27 cellular contexts compared by ENCODE assay signal in genomic region chr3:170092907-170093306, GRCh38. TPM values are rescaled to one million over a fixed set of nuclear protein-coding genes. Genes with fewer than 3 reads are reported as not detected.
DNase-seq lines count a peak whose midpoint lies in the region; ATAC-seq and TF ChIP-seq lines count a peak whose summit lies in the region.
"Had no signal": no experiment of that assay in that cellular context is flagged by ENCODE, and none has a peak within 500 bp of the region (broad histone marks: within the 10 kb centered on the region; RNA-seq: fewer than 3 reads in every experiment).

No MANE protein-coding gene starts in this region.

- H3K27ac Mint-ChIP-seq in activated T-cell treated with anti-CD3 and anti-CD28 coated beads, Interleukin-2, amount 50 U/mL, for 72 hours = peak overlapping the region; percentile 50
- peak overlapping the region; percentile 21 for H3K27ac Mint-ChIP-seq in activated B cell treated with CpG ODN at 0.5 μM for 24 hours
- H3K27ac Mint-ChIP-seq: activated CD4-positive, alpha-beta memory T cell treated with anti-CD3 and anti-CD28 coated beads, Interleukin-2, amount 10 ng/mL, durations not matched to agents 7 days and 5 days; CD8-positive, alpha-beta T cell had no signal

- peaks cover 7% of the 10 kb centered on the region for H3K4me1 Mint-ChIP-seq in activated T-cell treated with anti-CD3 and anti-CD28 coated beads, Interleukin-2, amount 50 U/mL, for 72 hours (ENCODE audit: low read depth)
- no peaks in the 10 kb centered on the region for H3K4me1 Mint-ChIP-seq in activated B cell treated with CpG ODN at 0.5 μM for 24 hours
- H3K4me1 Mint-ChIP-seq: activated CD4-positive, alpha-beta memory T cell treated with anti-CD3 and anti-CD28 coated beads, Interleukin-2, amount 10 ng/mL, durations not matched to agents 7 days and 5 days had no signal

- CTCF ChIA-PET in activated B cell treated with CpG ODN at 0.5 μM for 24 hours (lab: Charles Lee) = no interaction called here

- peaks cover 12 to 14% of the 10 kb centered on the region in 2 experiments for H3K4me1 ChIP-seq in neutrophil (ENCODE audit: control insufficient read depth in 1 of 2, insufficient read depth in 1 of 2, low read depth in 1 of 2, low read length in 1 of 2)
- H3K4me1 ChIP-seq: adrenal gland, left ventricle myocardium inferior, testis had no signal

- peaks cover 5 to 34% of the 10 kb centered on the region in 2 donors for H3K36me3 Mint-ChIP-seq in activated T-cell treated with anti-CD3 and anti-CD28 coated beads, Interleukin-2, amount 50 U/mL, for 72 hours (ENCODE audit: insufficient read depth in 2 of 2)
- H3K36me3 Mint-ChIP-seq in activated B cell treated with CpG ODN at 0.5 μM for 24 hours (ENCODE audit: low read depth) = peaks cover 74% of the 10 kb centered on the region

- H3K4me3 ChIP-seq in neutrophil (ENCODE audit: low read depth in 1 of 2, low read length in 1 of 2) = no peak overlapping the region
- H3K4me3 ChIP-seq: adrenal gland, left ventricle myocardium inferior, testis had no signal

- H3K27me3 ChIP-seq in neutrophil = no peaks in the 10 kb centered on the region
- H3K27me3 ChIP-seq: adrenal gland, testis had no signal

- H3K9me3 Mint-ChIP-seq in activated T-cell treated with anti-CD3 and anti-CD28 coated beads, Interleukin-2, amount 50 U/mL, for 72 hours = no peaks in the 10 kb centered on the region
- no peaks in the 10 kb centered on the region for H3K9me3 Mint-ChIP-seq in activated B cell treated with CpG ODN at 0.5 μM for 24 hours
- H3K9me3 Mint-ChIP-seq: activated CD4-positive, alpha-beta memory T cell treated with anti-CD3 and anti-CD28 coated beads, Interleukin-2, amount 10 ng/mL, durations not matched to agents 7 days and 5 days; CD8-positive, alpha-beta T cell had no signal

- no peaks in the 10 kb centered on the region for H3K27me3 Mint-ChIP-seq in activated T-cell treated with anti-CD3 and anti-CD28 coated beads, Interleukin-2, amount 50 U/mL, for 72 hours (ENCODE audit: low read depth)
- no peaks in the 10 kb centered on the region for H3K27me3 Mint-ChIP-seq in activated B cell treated with CpG ODN at 0.5 μM for 24 hours
- H3K27me3 Mint-ChIP-seq: activated CD4-positive, alpha-beta memory T cell treated with anti-CD3 and anti-CD28 coated beads, Interleukin-2, amount 10 ng/mL, durations not matched to agents 7 days and 5 days had no signal

- no peak overlapping the region for H3K4me3 Mint-ChIP-seq in activated T-cell treated with anti-CD3 and anti-CD28 coated beads, Interleukin-2, amount 50 U/mL, for 72 hours
- H3K4me3 Mint-ChIP-seq in activated B cell treated with CpG ODN at 0.5 μM for 24 hours = no peak overlapping the region
- H3K4me3 Mint-ChIP-seq: activated CD4-positive, alpha-beta memory T cell treated with anti-CD3 and anti-CD28 coated beads, Interleukin-2, amount 10 ng/mL, durations not matched to agents 7 days and 5 days; CD8-positive, alpha-beta T cell had no signal

- no peak for DNase-seq in activated T-cell treated with anti-CD3 and anti-CD28 coated beads, Interleukin-2, amount 50 U/mL, for 72 hours
- no peak for DNase-seq in activated T-cell treated with anti-CD3 and anti-CD28 coated beads, Interleukin-2, amount 50 U/mL, for 1 hour
- DNase-seq in Kasumi-1 (lab: John Stamatoyannopoulos, UW) (peak; percentile 11 to 21), activated B cell treated with CpG ODN at 0.5 μM for 24 hours (no peak), Right ventricle myocardium inferior (ENCODE audit: missing footprints) (no peak)
- DNase-seq: activated CD4-positive, alpha-beta memory T cell treated with anti-CD3 and anti-CD28 coated beads, Interleukin-2, amount 10 ng/mL, durations not matched to agents 7 days and 5 days; activated CD4-positive, CD25-positive, alpha-beta regulatory T cell treated with anti-CD3 and anti-CD28 coated beads, Interleukin-2, amount 50 U/mL, for 72 hours; activated CD8-positive, alpha-beta memory T cell treated with anti-CD3 and anti-CD28 coated beads, Interleukin-2, amount 50 U/mL, for 48 hours; adrenal gland; CD8-positive, alpha-beta T cell; central memory CD4-positive, alpha-beta T cell; KG1; left ventricle myocardium inferior; mesenchymal stem cell; MM.1S; NCI-H1694 treated with DMSO at 0.1 percent for 48 hours; NCI-H446 treated with DMSO at 0.1 percent for 48 hours; posterior cingulate gyrus; right cardiac atrium; RPMI8226; stimulated activated CD4-positive, alpha-beta T cell treated with anti-CD3 and anti-CD28 coated beads, Interleukin-1b, Interleukin-23, amount 100 ng/mL, for 48 hours; stimulated activated naive CD8-positive, alpha-beta T cell treated with anti-CD3 and anti-CD28 coated beads, Interleukin-15, Interleukin-2, amounts not matched to agents 100 U/mL and 50 U/mL, for 24 hours; testis had no signal

- TF ChIP-seq CTCF in activated B cell treated with CpG ODN at 0.5 μM for 24 hours (IDR thresholded peaks at IDR 0.05) (no peak), neutrophil (IDR thresholded peaks at IDR 0.05) (no peak)

- H3K9me3 ChIP-seq in neutrophil = no peaks in the 10 kb centered on the region
- H3K9me3 ChIP-seq: adrenal gland, left ventricle myocardium inferior, testis had no signal

- intact Hi-C loops in activated B cell treated with CpG ODN at 0.5 μM for 24 hours (cut with micrococcal nuclease) = loop anchor here (5.0 kb wide), 1 partner anchor 34 kb away; no protein-coding TSS in a partner anchor
- intact Hi-C loops in Right ventricle myocardium inferior (cut with DNase I) = no loop called here

- H3K36me3 ChIP-seq in neutrophil = peaks cover 38% of the 10 kb centered on the region

- POLR2A ChIA-PET in activated B cell treated with CpG ODN at 0.5 μM for 24 hours (lab: Charles Lee) = interaction anchor here (0.6 kb wide), 1 partner anchor 61 kb away, joined by 3 read pairs; no protein-coding TSS in a partner anchor

- H3K27ac ChIP-seq in neutrophil = peak overlapping the region; percentile 48
- H3K27ac ChIP-seq: adrenal gland, left ventricle myocardium inferior, testis had no signal

- ATAC-seq in activated T-cell treated with anti-CD3 and anti-CD28 coated beads, Interleukin-2, amount 50 U/mL, for 72 hours (replicated peaks in 1 of 2) = no peak
- no peak for ATAC-seq in activated B cell treated with CpG ODN at 0.5 μM for 24 hours (ENCODE audit: low read depth)
- ATAC-seq in Right ventricle myocardium inferior = no peak
- no peak for ATAC-seq in GM21529 (IDR thresholded peaks at IDR 0.05; ENCODE audit: unreplicated experiment)
- ATAC-seq in HG03280 (IDR thresholded peaks at IDR 0.05; ENCODE audit: unreplicated experiment) = no peak
- ATAC-seq: CD8-positive, alpha-beta T cell; esophagus mucosa; right cardiac atrium; stimulated activated naive CD8-positive, alpha-beta T cell treated with anti-CD3 and anti-CD28 coated beads, Interleukin-15, Interleukin-2, amounts not matched to agents 100 U/mL and 50 U/mL, for 24 hours had no signal

RNA-seq across cellular contexts. Expression of gene GPR160, which starts 55.1 kb away (rescaled TPM):
- 10 to 100 TPM; 13.3 to 14.4 TPM for total RNA-seq in activated T-cell treated with anti-CD3 and anti-CD28 coated beads, Interleukin-2, amount 50 U/mL, for 72 hours
- total RNA-seq in activated B cell treated with CpG ODN at 0.5 μM for 24 hours (63.2 and 65.5 TPM in 2 replicates), Right ventricle myocardium inferior (1.2 TPM)

Comparison
In these comparisons a context has a peak if more than half of its experiments do, and no peak if none do; other contexts are left out.
1. DNase-seq: peak in Kasumi-1 (2 of 2); none in activated T-cell treated with anti-CD3 and anti-CD28 coated beads, Interleukin-2, amount 50 U/mL, for 72 hours (0 of 2), activated T-cell treated with anti-CD3 and anti-CD28 coated beads, Interleukin-2, amount 50 U/mL, for 1 hour (single experiment), activated B cell treated with CpG ODN at 0.5 μM for 24 hours (single experiment) and Right ventricle myocardium inferior (single experiment).